ENCODE assay signal across 17 cellular contexts in genomic region chr19:54317108-54317964, GRCh38. TPM values are rescaled to one million over a fixed set of nuclear protein-coding genes. Genes with fewer than 3 reads are reported as not detected.
DNase-seq lines count a peak whose midpoint lies in the region; ATAC-seq and TF ChIP-seq lines count a peak whose summit lies in the region.
"Had no signal": no experiment of that assay in that cellular context is flagged by ENCODE, and none has a peak within 500 bp of the region (broad histone marks: within the 10 kb centered on the region; RNA-seq: fewer than 3 reads in every experiment).

No MANE protein-coding gene starts in this region.

- peaks cover 11% of the 10 kb centered on the region for H3K9me3 ChIP-seq in mammary epithelial cell (replicated peaks; ENCODE audit: insufficient read depth, low read length)
- peaks cover 0 to 3% of the 10 kb centered on the region in 2 donors for H3K9me3 ChIP-seq in breast epithelium
- peaks cover 3% of the 10 kb centered on the region; the same call in 1 of the 2 replicates for H3K9me3 ChIP-seq in iPS-20b (ENCODE audit: insufficient read depth, low read depth, low read length)
- no peaks in the 10 kb centered on the region for H3K9me3 ChIP-seq in testis
- H3K9me3 ChIP-seq in vagina = no peaks in the 10 kb centered on the region
- H3K9me3 ChIP-seq: right atrium auricular region had no signal

- no peaks in the 10 kb centered on the region for H3K36me3 ChIP-seq in mammary epithelial cell (ENCODE audit: insufficient read depth, low read length)
- H3K36me3 ChIP-seq in breast epithelium = no peaks in the 10 kb centered on the region
- no peaks in the 10 kb centered on the region for H3K36me3 ChIP-seq in iPS-20b (ENCODE audit: insufficient read depth, low read depth, low read length)
- H3K36me3 ChIP-seq in testis (ENCODE audit: low read depth, missing control alignments) = no peaks in the 10 kb centered on the region
- no peaks in the 10 kb centered on the region for H3K36me3 ChIP-seq in vagina
- H3K36me3 ChIP-seq: heart right ventricle, MG63, right atrium auricular region had no signal

- TSS peak; percentile 100 for BruUV-seq in mammary epithelial cell (replicated peaks; lab: Mats Ljungman, UMichigan)

- no peaks in the 10 kb centered on the region for H3K4me1 Mint-ChIP-seq in progenitor cell of endocrine pancreas (ENCODE audit: low read depth)
- H3K4me1 Mint-ChIP-seq: activated naive CD4-positive, alpha-beta T cell treated with anti-CD3 and anti-CD28 coated beads, Interleukin-2, amount 10 ng/mL, durations not matched to agents 7 days and 5 days; CD4-positive, alpha-beta memory T cell had no signal

- H3K9ac ChIP-seq in mammary epithelial cell (ENCODE audit: insufficient read depth, low read length) (no peak overlapping the region), iPS-20b (ENCODE audit: low read depth, low read length) (peak overlapping the region; percentile 39; the same call in 1 of the 2 replicates)

- no peaks in the 10 kb centered on the region for H4K20me1 ChIP-seq in mammary epithelial cell (ENCODE audit: insufficient read depth, low read length)

- no peak overlapping the region for H3K27ac ChIP-seq in mammary epithelial cell (ENCODE audit: insufficient read depth, low read depth, low read length)
- no peak overlapping the region for H3K27ac ChIP-seq in breast epithelium
- no peak overlapping the region for H3K27ac ChIP-seq in iPS-20b (ENCODE audit: low read length)
- H3K27ac ChIP-seq in testis = peak overlapping the region in 1 of 2 donors; percentile 59
- no peak overlapping the region for H3K27ac ChIP-seq in vagina
- H3K27ac ChIP-seq: right atrium auricular region had no signal

- CTCF ChIA-PET in mammary epithelial cell (lab: Charles Lee; ENCODE audit: low non-redundant PET) = no interaction called here

- H3K9me3 Mint-ChIP-seq in progenitor cell of endocrine pancreas (ENCODE audit: low read depth) = peaks cover 17% of the 10 kb centered on the region
- H3K9me3 Mint-ChIP-seq: activated naive CD4-positive, alpha-beta T cell treated with anti-CD3 and anti-CD28 coated beads, Interleukin-2, amount 10 ng/mL, durations not matched to agents 7 days and 5 days; CD4-positive, alpha-beta memory T cell had no signal

- 68% methylated on average over 20 of the region's 29 CpGs for WGBS in mammary epithelial cell (ENCODE audit: low coverage, missing lambda C conversion rate)
- WGBS in testis, 2 donors = 41 to 75% methylated on average over 29 of the region's 29 CpGs

- dilution Hi-C loops in mammary epithelial cell (cut with HindIII; ENCODE audit: low sequenced_read_pairs) = no loop called here

- intact Hi-C loops in mammary epithelial cell (cut with micrococcal nuclease) = no loop called here
- intact Hi-C loops in breast epithelium (cut with DNase I; ENCODE audit: low total_unique reads) = no loop called here
- intact Hi-C loops in testis (cut with DNase I; ENCODE audit: low total_unique reads) = no loop called here
- intact Hi-C loops in vagina (cut with DNase I) = no loop called here

- peaks cover 23% of the 10 kb centered on the region for H3K27me3 Mint-ChIP-seq in progenitor cell of endocrine pancreas

- H3K27me3 ChIP-seq in mammary epithelial cell (ENCODE audit: insufficient read depth, low read length) = no peaks in the 10 kb centered on the region
- H3K27me3 ChIP-seq in breast epithelium = peaks cover 0 to 41% of the 10 kb centered on the region in 2 donors
- H3K27me3 ChIP-seq in iPS-20b (ENCODE audit: insufficient read depth, low read length) = no peaks in the 10 kb centered on the region; the same call in 1 of the 2 replicates
- no peaks in the 10 kb centered on the region for H3K27me3 ChIP-seq in testis
- no peaks in the 10 kb centered on the region for H3K27me3 ChIP-seq in vagina
- H3K27me3 ChIP-seq: right atrium auricular region had no signal

- TF ChIP-seq CTCF in mammary epithelial cell (conservative IDR thresholded peaks at IDR 0.05 in 1 of 2, IDR thresholded peaks at IDR 0.05 in 1 of 2; ENCODE audit: extremely low read depth in 1 of 2, insufficient read depth in 1 of 2, low read depth in 1 of 2, low read length in 2 of 2) (no peak), breast epithelium (IDR thresholded peaks at IDR 0.05) (no peak), testis (IDR thresholded peaks at IDR 0.05) (no peak), vagina (IDR thresholded peaks at IDR 0.05) (no peak), progenitor cell of endocrine pancreas (IDR thresholded peaks at IDR 0.05; ENCODE audit: unreplicated experiment) (no peak)

- no peak overlapping the region for H2AFZ ChIP-seq in mammary epithelial cell (ENCODE audit: low read depth, low read length)

- no peak for TF ChIP-seq POLR2A in breast epithelium (IDR thresholded peaks at IDR 0.05)
- TF ChIP-seq POLR2A in testis (IDR thresholded peaks at IDR 0.05) = no peak
- TF ChIP-seq POLR2A in vagina (IDR thresholded peaks at IDR 0.05) = no peak

- H3K79me2 ChIP-seq in mammary epithelial cell (ENCODE audit: insufficient read depth, low read length) = no peaks in the 10 kb centered on the region

- DNase-seq in mammary epithelial cell (no peak), breast epithelium (ENCODE audit: low spot score in 2 of 2) (no peak), NCI-H226 (peak; percentile 52), testis (peak; percentile 51), vagina (ENCODE audit: extremely low spot score in 2 of 2) (no peak), progenitor cell of endocrine pancreas (ENCODE audit: low spot score, unreplicated experiment) (no peak)
- DNase-seq: activated naive CD4-positive, alpha-beta T cell treated with anti-CD3 and anti-CD28 coated beads, Interleukin-2, amount 10 ng/mL, durations not matched to agents 7 days and 5 days; CD4-positive, alpha-beta memory T cell; kidney; MG63; NCI-H2081 treated with DMSO at 0.1 percent for 48 hours; stimulated activated naive CD8-positive, alpha-beta T cell treated with anti-CD3 and anti-CD28 coated beads, Interleukin-15, Interleukin-2, amounts not matched to agents 100 U/mL and 50 U/mL, for 24 hours; trophoblast cell had no signal

- H3K4me2 ChIP-seq in mammary epithelial cell (ENCODE audit: insufficient read depth, low read depth, low read length) = no peak overlapping the region

- in situ Hi-C loops in mammary epithelial cell (cut with MboI; ENCODE audit: low sequenced_read_pairs in 2 of 2) = no loop called here

- no peak for ATAC-seq in GM19467 (IDR thresholded peaks at IDR 0.05; ENCODE audit: unreplicated experiment)
- ATAC-seq: stimulated activated naive CD8-positive, alpha-beta T cell treated with anti-CD3 and anti-CD28 coated beads, Interleukin-15, Interleukin-2, amounts not matched to agents 100 U/mL and 50 U/mL, for 24 hours had no signal

- no peaks in the 10 kb centered on the region for H3K36me3 Mint-ChIP-seq in progenitor cell of endocrine pancreas (ENCODE audit: insufficient read depth)
- H3K36me3 Mint-ChIP-seq: activated naive CD4-positive, alpha-beta T cell treated with anti-CD3 and anti-CD28 coated beads, Interleukin-2, amount 10 ng/mL, durations not matched to agents 7 days and 5 days; CD4-positive, alpha-beta memory T cell had no signal

- H3K4me1 ChIP-seq in mammary epithelial cell (ENCODE audit: insufficient read depth, low read length) = no peaks in the 10 kb centered on the region
- no peaks in the 10 kb centered on the region for H3K4me1 ChIP-seq in breast epithelium
- 0 out of 2 replicates have a peak, but pooled peaks cover 6% of the 10 kb centered on the region for H3K4me1 ChIP-seq in iPS-20b (ENCODE audit: insufficient read depth, low read length)
- H3K4me1 ChIP-seq in testis = no peaks in the 10 kb centered on the region
- H3K4me1 ChIP-seq in vagina = no peaks in the 10 kb centered on the region
- H3K4me1 ChIP-seq: right atrium auricular region had no signal

- H3K27ac Mint-ChIP-seq in progenitor cell of endocrine pancreas = no peak overlapping the region
- H3K27ac Mint-ChIP-seq: activated naive CD4-positive, alpha-beta T cell treated with anti-CD3 and anti-CD28 coated beads, Interleukin-2, amount 10 ng/mL, durations not matched to agents 7 days and 5 days; CD4-positive, alpha-beta memory T cell had no signal

- H3K4me3 Mint-ChIP-seq in progenitor cell of endocrine pancreas (ENCODE audit: low read depth) = no peak overlapping the region
- H3K4me3 Mint-ChIP-seq: activated naive CD4-positive, alpha-beta T cell treated with anti-CD3 and anti-CD28 coated beads, Interleukin-2, amount 10 ng/mL, durations not matched to agents 7 days and 5 days; CD4-positive, alpha-beta memory T cell had no signal

- no peak overlapping the region for H3K4me3 ChIP-seq in mammary epithelial cell (replicated peaks in 1 of 3; ENCODE audit: insufficient read depth in 1 of 3, low read depth in 2 of 3, low read length in 3 of 3)
- no peak overlapping the region for H3K4me3 ChIP-seq in breast epithelium
- no peak overlapping the region for H3K4me3 ChIP-seq in iPS-20b (ENCODE audit: low read length)
- peak overlapping the region in 1 of 2 donors; percentile 38 for H3K4me3 ChIP-seq in testis
- no peak overlapping the region for H3K4me3 ChIP-seq in vagina
- H3K4me3 ChIP-seq: heart right ventricle, MG63, right atrium auricular region had no signal

RNA-seq across cellular contexts. Expression of gene LILRA5, which starts 4.4 kb away (rescaled TPM):
- total RNA-seq in mammary epithelial cell = not detected
- not detected for polyA plus RNA-seq in mammary epithelial cell
- polyA minus RNA-seq in mammary epithelial cell = not detected
- 1 to 10 TPM in 2 of 3 donors, under 1 TPM in 1; 0.98 to 2.2 (median 1.4) TPM for total RNA-seq in breast epithelium
- total RNA-seq in testis = 1 to 10 TPM; 1.1 to 1.2 TPM
- 1.4 TPM for polyA plus RNA-seq in testis (ENCODE audit: insufficient read depth, low read depth, low replicate concordance)
- total RNA-seq in vagina = 2.9 TPM
- total RNA-seq in progenitor cell of endocrine pancreas = not detected in 2 replicates
- polyA plus RNA-seq: CD4-positive, alpha-beta memory T cell had no signal

RNA-seq across cellular contexts. Expression of gene LILRA4, which starts 21.6 kb away (rescaled TPM):
- total RNA-seq in mammary epithelial cell (not detected), breast epithelium (1 to 10 TPM in 1 of 3 donors, not detected in 2; 4.5 TPM), testis (under 1 TPM in 1 of 2 donors, not detected in 1; 0.81 TPM), vagina (not detected), progenitor cell of endocrine pancreas (not detected in 2 replicates)
- polyA plus RNA-seq in mammary epithelial cell (not detected), testis (ENCODE audit: insufficient read depth, low read depth, low replicate concordance) (0.50 TPM)
- polyA minus RNA-seq in mammary epithelial cell = not detected
- total RNA-seq: CD4-positive, alpha-beta memory T cell; right atrium auricular region had no signal
- polyA plus RNA-seq: heart right ventricle had no signal

RNA-seq across cellular contexts. Expression of gene LILRB2, which starts 36.4 kb away (rescaled TPM):
- not detected for total RNA-seq in mammary epithelial cell
- not detected for polyA plus RNA-seq in mammary epithelial cell
- polyA minus RNA-seq in mammary epithelial cell = not detected
- 1 to 10 TPM in 2 of 3 donors, under 1 TPM in 1; 0.98 to 3.5 (median 1.8) TPM for total RNA-seq in breast epithelium
- under 1 TPM; 0.71 to 0.99 TPM for total RNA-seq in testis
- 3.0 TPM for polyA plus RNA-seq in testis (ENCODE audit: insufficient read depth, low read depth, low replicate concordance)
- total RNA-seq in vagina = 2.0 TPM
- total RNA-seq in progenitor cell of endocrine pancreas = not detected in 2 replicates
- polyA plus RNA-seq: CD4-positive, alpha-beta memory T cell had no signal

RNA-seq across cellular contexts. Expression of gene LAIR1, which starts 47.4 kb away (rescaled TPM):
- total RNA-seq in mammary epithelial cell (not detected), breast epithelium (10 to 100 TPM; 11.8 to 44.5 (median 23.1) TPM), testis (1 to 10 TPM; 6.4 to 7.1 TPM), vagina (8.8 TPM), progenitor cell of endocrine pancreas (not detected in 2 replicates)
- polyA plus RNA-seq in mammary epithelial cell (not detected), testis (ENCODE audit: insufficient read depth, low read depth, low replicate concordance) (13.4 TPM)
- not detected for polyA minus RNA-seq in mammary epithelial cell

Comparison
In these comparisons a context has a peak if more than half of its experiments do, and no peak if none do; other contexts are left out.
1. DNase-seq: peak in NCI-H226 (single experiment) and testis (single experiment); none in mammary epithelial cell (single experiment), breast epithelium (0 of 2), vagina (0 of 2) and progenitor cell of endocrine pancreas (single experiment).